In the genomic region with DNA sequence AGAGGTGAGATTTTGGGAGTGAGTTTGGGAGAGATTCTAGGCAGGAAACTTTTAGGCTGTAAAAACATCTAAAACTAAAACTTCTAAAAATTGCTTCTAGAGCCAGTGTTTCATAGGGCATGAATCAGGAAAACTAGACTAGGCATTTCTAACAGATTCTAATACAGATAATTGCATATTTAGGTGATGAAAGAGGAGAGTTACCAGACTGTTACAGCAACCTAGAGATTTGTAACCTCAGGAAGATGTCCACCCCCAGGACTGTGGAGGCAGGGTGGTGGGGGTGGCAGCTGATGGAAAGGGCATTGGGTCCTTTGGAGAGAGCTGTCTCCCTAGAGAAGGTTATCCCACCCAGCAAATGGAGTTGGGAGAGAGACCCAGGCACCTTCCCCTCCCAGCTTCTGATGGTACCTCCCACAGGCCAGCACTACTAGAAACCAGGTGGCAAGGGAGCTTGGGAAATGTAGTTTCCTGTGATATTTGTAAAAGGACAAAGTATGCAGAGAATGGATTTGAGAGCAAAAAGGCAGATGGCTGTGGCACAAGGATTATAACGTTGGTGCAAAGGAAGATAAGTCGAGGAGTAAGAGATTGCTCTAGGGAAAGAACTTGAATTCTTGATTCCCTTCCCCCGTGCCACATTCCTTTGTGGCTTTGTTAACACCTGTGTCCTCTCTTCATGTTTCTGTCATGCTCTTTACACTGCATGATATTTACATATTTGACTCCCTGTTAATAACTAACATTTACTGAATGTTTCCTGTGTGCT, we compare ENCODE assay signal across 10 cellular contexts.
DNase-seq lines count a peak whose midpoint lies in the region; ATAC-seq and TF ChIP-seq lines count a peak whose summit lies in the region.
"Had no signal": no experiment of that assay in that cellular context is flagged by ENCODE, and none has a peak within 500 bp of the region (broad histone marks: within the 10 kb centered on the region; RNA-seq: fewer than 3 reads in every experiment).

No MANE protein-coding gene starts in this region.

- H3K27ac ChIP-seq in SJCRH30 (peak overlapping the region; percentile 10; the same call in 1 of the 2 replicates), colonic mucosa (no peak overlapping the region)

- H3K9me3 Mint-ChIP-seq in naive B cell = no peaks in the 10 kb centered on the region

- intact Hi-C loops in colonic mucosa (cut with DNase I) = no loop called here

- H3K4me1 Mint-ChIP-seq in naive B cell = peaks cover 86 to 99% (median 98%) of the 10 kb centered on the region in 3 donors

- H3K27ac Mint-ChIP-seq in naive B cell = peak overlapping the region; percentile 53 to 94 (median 86)

- H3K4me3 Mint-ChIP-seq in naive B cell = peak overlapping the region in 7 of 8 donors; percentile 8 to 74 (median 42)
- H3K4me3 Mint-ChIP-seq: type B pancreatic cell had no signal

- H3K9ac ChIP-seq in colonic mucosa (ENCODE audit: low read depth in 2 of 2, low read length in 2 of 2) = no peak overlapping the region

- H3K27me3 ChIP-seq in SJCRH30 = no peaks in the 10 kb centered on the region
- no peaks in the 10 kb centered on the region for H3K27me3 ChIP-seq in colonic mucosa

- DNase-seq in SJCRH30 (peak; percentile 37 to 57), naive B cell (no peak), colonic mucosa (no peak), ACHN (no peak), pons (ENCODE audit: low spot score) (no peak)
- DNase-seq: kidney had no signal

- H3K36me3 ChIP-seq in SJCRH30 = no peaks in the 10 kb centered on the region
- no peaks in the 10 kb centered on the region for H3K36me3 ChIP-seq in colonic mucosa

- no peak for TF ChIP-seq CTCF in colonic mucosa (IDR thresholded peaks at IDR 0.05)

- ATAC-seq in GM18873 (IDR thresholded peaks at IDR 0.05; ENCODE audit: low FRiP score, unreplicated experiment) = peak; percentile 83
- peak; percentile 69 for ATAC-seq in HG02759 (IDR thresholded peaks at IDR 0.05; ENCODE audit: unreplicated experiment)
- no peak for ATAC-seq in naive B cell (ENCODE audit: low read depth in 2 of 2)
- ATAC-seq: Panc1 had no signal

- H3K9me3 ChIP-seq in SJCRH30 (replicated peaks) = no peaks in the 10 kb centered on the region
- no peaks in the 10 kb centered on the region for H3K9me3 ChIP-seq in colonic mucosa

- in situ Hi-C loops in ACHN (cut with HindIII; ENCODE audit: low pct_ligation_motif_present, low pct_unique_long_range_greater_than_20kb, low sequenced_read_pairs) = no loop called here

- H3K27me3 Mint-ChIP-seq in naive B cell = no peaks in the 10 kb centered on the region
- H3K27me3 Mint-ChIP-seq: type B pancreatic cell had no signal

- peaks cover 0 to 8% of the 10 kb centered on the region in 2 donors for H3K36me3 Mint-ChIP-seq in naive B cell
- H3K36me3 Mint-ChIP-seq: type B pancreatic cell had no signal

- H3K4me1 ChIP-seq in SJCRH30 = peaks cover 29% of the 10 kb centered on the region
- peaks cover 13% of the 10 kb centered on the region for H3K4me1 ChIP-seq in colonic mucosa

- no peak overlapping the region for H3K4me3 ChIP-seq in SJCRH30
- no peak overlapping the region for H3K4me3 ChIP-seq in colonic mucosa

Comparison
In these comparisons a context has a peak if more than half of its experiments do, and no peak if none do; other contexts are left out.
1. ATAC-seq: peak in GM18873 (single experiment) and HG02759 (single experiment); none in naive B cell (0 of 2).
2. DNase-seq: peak in SJCRH30 (2 of 2); none in naive B cell (single experiment), colonic mucosa (single experiment), ACHN (single experiment) and pons (single experiment).